In the genomic region with DNA sequence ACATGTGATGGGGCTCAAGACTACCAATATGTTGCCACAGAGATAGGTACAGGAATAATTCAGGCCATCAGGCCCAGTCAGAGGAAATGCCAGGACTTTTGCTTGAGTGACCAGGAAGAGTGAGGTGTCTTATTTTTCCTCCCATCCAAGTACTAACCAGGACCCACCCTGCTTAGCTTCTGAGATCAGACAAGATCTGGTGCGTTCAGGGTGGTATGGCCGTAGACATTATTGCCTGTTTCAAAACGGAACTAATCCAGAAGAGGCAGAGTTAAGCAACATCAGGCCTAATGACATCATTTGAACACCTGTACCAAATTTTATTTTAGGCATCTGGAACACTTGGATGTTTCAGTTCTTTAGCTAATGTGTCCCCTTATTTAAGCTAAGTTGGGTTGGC, we compare ENCODE assay signal across 29 cellular contexts.
"Had no signal": no experiment of that assay in that cellular context is flagged by ENCODE, and none has a peak within 500 bp of the region (broad histone marks: within the 10 kb centered on the region; RNA-seq: fewer than 3 reads in every experiment).

No MANE protein-coding gene starts in this region.

- H3K9me3 Mint-ChIP-seq: activated CD4-positive, alpha-beta memory T cell treated with anti-CD3 and anti-CD28 coated beads, Interleukin-2, amount 10 ng/mL, durations not matched to agents 7 days and 5 days; activated CD4-positive, alpha-beta T cell treated with anti-CD3 and anti-CD28 coated beads, Interleukin-2, amount 10 ng/mL, durations not matched to agents 24 days and 14 days; activated naive CD4-positive, alpha-beta T cell treated with anti-CD3 and anti-CD28 coated beads, Interleukin-2, amount 10 ng/mL, durations not matched to agents 7 days and 5 days had no signal

- H3K27me3 ChIP-seq: ascending aorta, breast epithelium, cardiac muscle cell, colonic mucosa, esophagus squamous epithelium, gastroesophageal sphincter, heart right ventricle, hepatocyte had no signal

- H3K9me3 ChIP-seq: ascending aorta, colonic mucosa, esophagus squamous epithelium, gastroesophageal sphincter had no signal

- H3K4me3 ChIP-seq: ascending aorta, breast epithelium, cardiac muscle cell, colonic mucosa, esophagus squamous epithelium, gastroesophageal sphincter, heart right ventricle, hepatocyte had no signal

- H3K27ac Mint-ChIP-seq: activated CD4-positive, alpha-beta memory T cell treated with anti-CD3 and anti-CD28 coated beads, Interleukin-2, amount 10 ng/mL, durations not matched to agents 7 days and 5 days; activated CD4-positive, alpha-beta T cell treated with anti-CD3 and anti-CD28 coated beads for 36 hours; activated CD4-positive, alpha-beta T cell treated with anti-CD3 and anti-CD28 coated beads, Interleukin-2, amount 10 ng/mL, durations not matched to agents 24 days and 14 days; activated naive CD4-positive, alpha-beta T cell treated with anti-CD3 and anti-CD28 coated beads, Interleukin-2, amount 10 ng/mL, durations not matched to agents 7 days and 5 days; activated naive CD4-positive, alpha-beta T cell treated with anti-CD3 and anti-CD28 coated beads, Interleukin-2, amount 50 U/mL, for 72 hours; activated naive CD8-positive, alpha-beta T cell treated with anti-CD3 and anti-CD28 coated beads, Interleukin-2, amount 10 ng/mL, durations not matched to agents 7 days and 5 days; activated T-cell treated with anti-CD3 and anti-CD28 coated beads, Interleukin-2, amount 50 U/mL, for 24 hours; activated T-cell treated with anti-CD3 and anti-CD28 coated beads, Interleukin-2, amount 50 U/mL, for 72 hours; brain had no signal

- H3K36me3 ChIP-seq: ascending aorta, breast epithelium, cardiac muscle cell, colonic mucosa, esophagus squamous epithelium, gastroesophageal sphincter, heart right ventricle had no signal

- H2AFZ ChIP-seq: hepatocyte had no signal

- DNase-seq: activated CD4-positive, alpha-beta memory T cell treated with anti-CD3 and anti-CD28 coated beads, Interleukin-2, amount 10 ng/mL, durations not matched to agents 7 days and 5 days; activated CD4-positive, alpha-beta T cell treated with anti-CD3 and anti-CD28 coated beads for 36 hours; activated CD4-positive, alpha-beta T cell treated with anti-CD3 and anti-CD28 coated beads, Interleukin-2, amount 10 ng/mL, durations not matched to agents 24 days and 14 days; activated CD4-positive, alpha-beta T cell treated with anti-CD3 and anti-CD28 coated beads, Interleukin-2, amount 50 U/mL, for 4 hours; activated CD4-positive, CD25-positive, alpha-beta regulatory T cell; activated CD4-positive, CD25-positive, alpha-beta regulatory T cell treated with anti-CD3 and anti-CD28 coated beads, Interleukin-2, amount 50 U/mL, for 72 hours; activated CD8-positive, alpha-beta memory T cell treated with anti-CD3 and anti-CD28 coated beads, Interleukin-2, amount 50 U/mL, for 48 hours; activated gamma-delta T cell; activated naive CD4-positive, alpha-beta T cell; activated naive CD4-positive, alpha-beta T cell treated with anti-CD3 and anti-CD28 coated beads, Interleukin-2, amount 10 ng/mL, durations not matched to agents 7 days and 5 days; activated naive CD8-positive, alpha-beta T cell treated with anti-CD3 and anti-CD28 coated beads, Interleukin-2, amount 10 ng/mL, durations not matched to agents 7 days and 5 days; activated T-cell treated with anti-CD3 and anti-CD28 coated beads for 4 hours; activated T-cell treated with anti-CD3 and anti-CD28 coated beads, Interleukin-2, amount 50 U/mL, for 24 hours; activated T-cell treated with anti-CD3 and anti-CD28 coated beads, Interleukin-2, amount 50 U/mL, for 72 hours; central memory CD4-positive, alpha-beta T cell; cerebellar nuclear complex; colonic mucosa; effector CD8-positive, alpha-beta T cell; esophagus squamous epithelium; foreskin melanocyte; heart right ventricle had no signal

- H3K4me2 ChIP-seq: hepatocyte had no signal

- H3K27ac ChIP-seq: ascending aorta, breast epithelium, cardiac muscle cell, colonic mucosa, epithelial cell of prostate, esophagus squamous epithelium, gastroesophageal sphincter, heart right ventricle, hepatocyte had no signal

- H3K4me1 Mint-ChIP-seq: activated CD4-positive, alpha-beta memory T cell treated with anti-CD3 and anti-CD28 coated beads, Interleukin-2, amount 10 ng/mL, durations not matched to agents 7 days and 5 days; activated CD4-positive, alpha-beta T cell treated with anti-CD3 and anti-CD28 coated beads for 36 hours; activated CD4-positive, alpha-beta T cell treated with anti-CD3 and anti-CD28 coated beads, Interleukin-2, amount 10 ng/mL, durations not matched to agents 24 days and 14 days; activated naive CD4-positive, alpha-beta T cell treated with anti-CD3 and anti-CD28 coated beads, Interleukin-2, amount 10 ng/mL, durations not matched to agents 7 days and 5 days; activated naive CD8-positive, alpha-beta T cell treated with anti-CD3 and anti-CD28 coated beads, Interleukin-2, amount 10 ng/mL, durations not matched to agents 7 days and 5 days; brain had no signal

- H3K79me2 ChIP-seq: hepatocyte had no signal

- H3K4me3 Mint-ChIP-seq: activated CD4-positive, alpha-beta memory T cell treated with anti-CD3 and anti-CD28 coated beads, Interleukin-2, amount 10 ng/mL, durations not matched to agents 7 days and 5 days; activated CD4-positive, alpha-beta T cell treated with anti-CD3 and anti-CD28 coated beads for 36 hours; activated CD4-positive, alpha-beta T cell treated with anti-CD3 and anti-CD28 coated beads, Interleukin-2, amount 10 ng/mL, durations not matched to agents 24 days and 14 days; activated naive CD4-positive, alpha-beta T cell treated with anti-CD3 and anti-CD28 coated beads, Interleukin-2, amount 10 ng/mL, durations not matched to agents 7 days and 5 days; activated naive CD8-positive, alpha-beta T cell treated with anti-CD3 and anti-CD28 coated beads, Interleukin-2, amount 10 ng/mL, durations not matched to agents 7 days and 5 days; activated T-cell treated with anti-CD3 and anti-CD28 coated beads, Interleukin-2, amount 50 U/mL, for 24 hours; activated T-cell treated with anti-CD3 and anti-CD28 coated beads, Interleukin-2, amount 50 U/mL, for 72 hours; brain had no signal

- H3K27me3 Mint-ChIP-seq: activated CD4-positive, alpha-beta T cell treated with anti-CD3 and anti-CD28 coated beads, Interleukin-2, amount 10 ng/mL, durations not matched to agents 24 days and 14 days had no signal

- H3K36me3 Mint-ChIP-seq: activated naive CD4-positive, alpha-beta T cell treated with anti-CD3 and anti-CD28 coated beads, Interleukin-2, amount 10 ng/mL, durations not matched to agents 7 days and 5 days; activated naive CD4-positive, alpha-beta T cell treated with anti-CD3 and anti-CD28 coated beads, Interleukin-2, amount 50 U/mL, for 72 hours; activated naive CD8-positive, alpha-beta T cell treated with anti-CD3 and anti-CD28 coated beads, Interleukin-2, amount 10 ng/mL, durations not matched to agents 7 days and 5 days; brain had no signal

- H3K4me1 ChIP-seq: ascending aorta, breast epithelium, colonic mucosa, esophagus squamous epithelium, heart right ventricle had no signal
